In the genomic region with DNA sequence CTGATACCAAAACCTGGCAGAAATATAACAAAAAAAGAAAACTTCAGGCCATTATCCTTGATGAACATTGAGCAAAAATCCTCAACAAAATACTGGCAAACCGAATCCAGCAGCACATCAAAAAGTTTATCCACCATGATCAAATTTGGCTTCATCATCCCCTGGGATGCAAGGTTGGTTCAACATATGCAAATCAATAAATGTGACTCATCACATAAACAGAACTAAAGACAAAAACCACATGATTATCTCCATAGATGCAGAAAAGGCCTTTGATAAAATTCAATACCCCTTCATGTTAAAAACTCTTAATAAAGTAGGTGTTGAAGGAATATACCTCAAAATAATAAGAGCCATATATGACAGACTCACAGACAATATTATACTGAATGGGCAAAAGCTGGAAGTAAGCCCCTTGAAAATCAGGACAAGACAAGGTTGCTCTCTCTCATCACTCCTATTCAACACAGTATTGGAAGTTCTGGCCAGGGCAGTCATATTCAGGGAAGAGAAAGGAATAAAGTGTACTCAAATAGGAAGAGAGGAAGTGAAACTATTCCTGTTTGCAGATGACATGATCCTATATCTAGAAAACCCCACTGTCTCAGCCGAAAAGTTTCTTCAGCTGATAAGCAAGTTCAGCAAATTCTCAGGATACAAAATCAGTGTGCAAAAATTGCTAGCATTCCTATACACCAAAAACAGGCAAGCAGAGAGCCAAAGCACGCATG, we compare ENCODE assay signal across 3 cellular contexts. TPM values are rescaled to one million over a fixed set of nuclear protein-coding genes. Genes with fewer than 3 reads are reported as not detected.
"Had no signal": no experiment of that assay in that cellular context is flagged by ENCODE, and none has a peak within 500 bp of the region (broad histone marks: within the 10 kb centered on the region; RNA-seq: fewer than 3 reads in every experiment).

No MANE protein-coding gene starts in this region.

RNA-seq across cellular contexts. Expression of gene CCR7, which starts 7.1 kb away (rescaled TPM):
- total RNA-seq: epithelial cell of proximal tubule, osteocyte, pulmonary artery endothelial cell had no signal
